In the genomic region with DNA sequence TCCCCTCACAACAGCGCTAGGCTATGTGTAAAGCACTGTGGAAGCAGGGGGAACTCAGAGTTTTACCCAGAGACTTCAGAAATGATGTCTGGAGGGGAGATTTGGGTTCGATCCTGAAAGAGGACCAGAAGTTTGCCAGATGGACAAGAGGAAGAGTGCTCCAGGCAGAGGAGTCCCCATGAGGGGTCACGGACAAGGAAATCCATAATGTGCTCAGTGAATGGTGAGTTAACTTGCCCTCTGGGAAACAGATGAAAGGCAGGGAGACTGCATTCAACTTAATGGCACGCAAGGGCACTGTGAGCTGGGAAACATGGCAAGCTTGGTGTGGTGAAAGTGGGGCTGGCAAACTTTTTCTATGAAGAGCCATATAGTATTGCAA, we compare ENCODE assay signal across 19 cellular contexts.
"Had no signal": no experiment of that assay in that cellular context is flagged by ENCODE, and none has a peak within 500 bp of the region (broad histone marks: within the 10 kb centered on the region; RNA-seq: fewer than 3 reads in every experiment).

No MANE protein-coding gene starts in this region.

- H3K4me3 Mint-ChIP-seq: activated CD4-positive, alpha-beta memory T cell treated with anti-CD3 and anti-CD28 coated beads for 36 hours; activated CD4-positive, alpha-beta T cell treated with anti-CD3 and anti-CD28 coated beads for 36 hours; activated naive CD4-positive, alpha-beta T cell treated with anti-CD3 and anti-CD28 coated beads, Interleukin-2, amount 50 U/mL, for 24 hours; activated T-cell treated with anti-CD3 and anti-CD28 coated beads, Interleukin-2, amount 50 U/mL, for 4 hours; T-helper 17 cell had no signal

- H2AFZ ChIP-seq: parathyroid adenoma had no signal

- H3K9ac ChIP-seq: parathyroid adenoma had no signal

- H3K79me2 ChIP-seq: parathyroid adenoma had no signal

- H3K27ac ChIP-seq: colonic mucosa, esophagus muscularis mucosa, lower lobe of right lung, parathyroid adenoma, tibial nerve had no signal

- H3K36me3 Mint-ChIP-seq: activated CD4-positive, alpha-beta memory T cell treated with anti-CD3 and anti-CD28 coated beads for 36 hours; activated naive CD4-positive, alpha-beta T cell treated with anti-CD3 and anti-CD28 coated beads, Interleukin-2, amount 50 U/mL, for 24 hours had no signal

- H3K27ac Mint-ChIP-seq: activated CD4-positive, alpha-beta memory T cell treated with anti-CD3 and anti-CD28 coated beads for 36 hours; activated CD4-positive, alpha-beta T cell treated with anti-CD3 and anti-CD28 coated beads for 36 hours; T-helper 17 cell had no signal

- H3K4me1 Mint-ChIP-seq: activated naive CD4-positive, alpha-beta T cell treated with anti-CD3 and anti-CD28 coated beads, Interleukin-2, amount 50 U/mL, for 24 hours; T-helper 17 cell had no signal

- H3K4me1 ChIP-seq: adrenal gland, colonic mucosa, parathyroid adenoma had no signal

- H3K9me3 Mint-ChIP-seq: activated CD4-positive, alpha-beta memory T cell treated with anti-CD3 and anti-CD28 coated beads for 36 hours; activated naive CD4-positive, alpha-beta T cell treated with anti-CD3 and anti-CD28 coated beads, Interleukin-2, amount 50 U/mL, for 24 hours; activated T-cell treated with anti-CD3 and anti-CD28 coated beads, Interleukin-2, amount 50 U/mL, for 4 hours had no signal

- H3K27me3 ChIP-seq: adrenal gland, colonic mucosa, esophagus muscularis mucosa, tibial nerve had no signal

- FAIRE-seq: small intestine had no signal

- H3K4me3 ChIP-seq: adrenal gland, colonic mucosa, esophagus muscularis mucosa, lower lobe of right lung, tibial nerve had no signal

- H3K36me3 ChIP-seq: adrenal gland, colonic mucosa, esophagus muscularis mucosa, lower lobe of right lung, tibial nerve had no signal

- H3K9me3 ChIP-seq: adrenal gland, colonic mucosa, esophagus muscularis mucosa, lower lobe of right lung, tibial nerve had no signal

- ATAC-seq: activated CD4-positive, alpha-beta T cell treated with anti-CD3 and anti-CD28 coated beads for 36 hours; activated T-cell treated with anti-CD3 and anti-CD28 coated beads, Interleukin-2, amount 50 U/mL, for 4 hours; T-helper 17 cell had no signal

- DNase-seq: activated CD4-positive, alpha-beta memory T cell treated with anti-CD3 and anti-CD28 coated beads for 36 hours; activated CD4-positive, alpha-beta T cell treated with anti-CD3 and anti-CD28 coated beads for 36 hours; activated effector memory CD4-positive, alpha-beta T cell treated with anti-CD3 and anti-CD28 coated beads, Interleukin-2, amount 50 U/mL, for 16 hours; activated T-cell treated with anti-CD3 and anti-CD28 coated beads, Interleukin-2, amount 50 U/mL, for 4 hours; caudate nucleus; colonic mucosa; lower lobe of right lung; midbrain; small intestine; stimulated activated CD4-positive, alpha-beta T cell treated with anti-CD3 and anti-CD28 coated beads, Interleukin-4, amount 100 ng/mL, for 4 hours; stimulated activated CD8-positive, alpha-beta memory T cell treated with anti-CD3 and anti-CD28 coated beads, Interleukin-4, amount 100 ng/mL, for 48 hours; stimulated activated naive CD4-positive, alpha-beta T cell treated with Interleukin-2 at 50 U/mL for 16 hours; substantia nigra; T-helper 17 cell had no signal
